25 cellular contexts compared by ENCODE assay signal in genomic region chr6:135996668-135997067, GRCh38.
"Had no signal": no experiment of that assay in that cellular context is flagged by ENCODE, and none has a peak within 500 bp of the region (broad histone marks: within the 10 kb centered on the region; RNA-seq: fewer than 3 reads in every experiment).

No MANE protein-coding gene starts in this region.

- DNase-seq: activated CD4-positive, alpha-beta memory T cell treated with anti-CD3 and anti-CD28 coated beads, Interleukin-2, amount 10 ng/mL, durations not matched to agents 7 days and 5 days; activated CD4-positive, alpha-beta T cell treated with anti-CD3 and anti-CD28 coated beads for 36 hours; activated CD4-positive, alpha-beta T cell treated with anti-CD3 and anti-CD28 coated beads, Interleukin-2, amount 50 U/mL, for 1 hour; activated gamma-delta T cell; activated naive CD4-positive, alpha-beta T cell treated with anti-CD3 and anti-CD28 coated beads for 36 hours; activated T-cell treated with anti-CD3 and anti-CD28 coated beads for 4 hours; activated T-cell treated with anti-CD3 and anti-CD28 coated beads, Interleukin-2, amount 50 U/mL, for 48 hours; cerebellar nuclear complex; MG63; MV-4-11; NCI-H1092 treated with DMSO at 0.1 percent for 48 hours; NCI-H1417 treated with DMSO at 0.1 percent for 48 hours; NCI-H1694; NCI-H2029; NCI-H2107; NCI-H2171 treated with DMSO at 0.1 percent for 48 hours; NCI-H226; NCI-H510A; NCI-H526 treated with DMSO at 0.1 percent for 48 hours; NCI-H82; Right ventricle myocardium superior; SJCRH30 had no signal

- H3K9me3 ChIP-seq: SJCRH30 had no signal

- H3K27ac ChIP-seq: RWPE1, SJCRH30 had no signal

- H3K36me3 ChIP-seq: MG63, SJCRH30 had no signal

- H3K4me3 ChIP-seq: MG63, SJCRH30 had no signal

- H3K27me3 ChIP-seq: MG63, SJCRH30 had no signal

- ATAC-seq: activated CD4-positive, alpha-beta T cell treated with anti-CD3 and anti-CD28 coated beads for 36 hours; activated T-helper 17 cell treated with anti-CD3 and anti-CD28 coated beads, Interleukin-2, amount 50 U/mL, for 72 hours; Panc1 had no signal
